8 cellular contexts compared by ENCODE assay signal in the genomic region with DNA sequence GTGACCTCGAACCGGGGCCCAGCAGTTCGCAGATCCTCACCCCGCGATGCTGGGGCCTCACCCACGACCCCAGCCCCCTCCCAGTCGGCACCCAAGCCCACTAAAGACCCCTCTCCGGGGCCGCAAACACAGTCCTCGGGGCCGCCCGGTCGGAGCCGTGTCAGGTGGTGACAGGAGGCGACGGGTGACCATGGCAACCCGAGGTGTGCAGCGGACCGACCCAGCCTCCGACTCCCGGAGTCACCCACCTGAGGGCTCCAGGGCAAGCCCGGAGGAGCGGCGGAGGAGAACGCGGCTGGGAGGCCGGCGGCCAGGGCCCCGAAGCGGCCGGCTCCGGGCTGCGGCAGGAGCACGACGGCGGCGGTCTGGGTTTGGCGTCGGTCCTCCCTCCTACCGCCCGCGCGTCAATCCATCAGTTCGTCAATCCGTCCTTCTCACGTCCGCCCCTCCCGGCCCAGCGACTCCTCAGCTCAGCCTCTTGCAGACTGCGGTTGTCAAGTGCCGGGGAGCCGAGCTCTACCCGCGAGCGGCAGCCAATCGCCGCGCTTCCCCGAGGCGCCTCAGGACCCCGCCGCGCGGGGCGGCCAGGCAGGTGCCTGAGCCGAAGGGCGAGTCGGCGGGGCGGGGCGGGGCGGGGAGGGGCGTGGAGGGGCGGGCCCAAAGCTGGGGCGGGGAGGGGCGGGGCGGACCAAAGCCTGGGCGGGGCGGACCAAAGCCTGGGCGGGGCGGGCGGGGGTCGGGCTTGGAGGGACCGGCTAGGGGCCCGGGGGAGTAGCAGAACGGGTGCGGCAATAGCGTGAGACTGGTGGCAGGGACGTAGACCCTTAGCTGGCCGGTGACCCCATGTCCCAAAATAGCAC. TPM values are rescaled to one million over a fixed set of nuclear protein-coding genes. Genes with fewer than 3 reads are reported as not detected.
A peak's percentile ranks its signal among the peaks of the same experiment; 100 is the strongest.
DNase-seq lines count a peak whose midpoint lies in the region; ATAC-seq and TF ChIP-seq lines count a peak whose summit lies in the region.

A gene (minus strand): TSS at position 489 of the 860 bp plus-strand sequence. CDS start 18,590 bp downstream, outside the sequence.

- H3K27me3 Mint-ChIP-seq in GM23338 (ENCODE audit: insufficient read depth, low read depth, poor library complexity), result no peaks in the 10 kb centered on the region
- peaks cover 0 to 7% (median 0%) of the 10 kb centered on the region in 5 donors for H3K27me3 Mint-ChIP-seq in naive thymus-derived CD4-positive, alpha-beta T cell
- H3K27me3 Mint-ChIP-seq in stimulated activated memory B cell treated with anti-CD40 and anti-IgM and Interleukin-4, amounts not matched to agents 10 μg/mL and 1 μg/mL and 100 μg/mL, for 72 hours, result no peaks in the 10 kb centered on the region

- peak; percentile 7 for TF ChIP-seq CTCF in DOHH2 (IDR thresholded peaks at IDR 0.05; ENCODE audit: low read depth, low read length, poor library complexity, severe bottlenecking)
- TF ChIP-seq CTCF in GM23338 (conservative IDR thresholded peaks at IDR 0.05; ENCODE audit: low read depth in 2 of 2), result no peak
- TF ChIP-seq CTCF in fibroblast of lung (conservative IDR thresholded peaks at IDR 0.05 in 1 of 2, IDR thresholded peaks at IDR 0.05 in 1 of 2; ENCODE audit: low read depth in 1 of 2, low read length in 2 of 2), result no peak

- H4K20me1 ChIP-seq in DOHH2 (ENCODE audit: control insufficient read depth, insufficient read depth, low read depth, low read length) (no peaks in the 10 kb centered on the region), GM23338 (replicated peaks; ENCODE audit: insufficient read depth) (no peaks in the 10 kb centered on the region), fibroblast of lung (ENCODE audit: control insufficient read depth, extremely low read depth, insufficient read depth, low read length) (no peaks in the 10 kb centered on the region)

- H3K36me3 ChIP-seq in DOHH2 (ENCODE audit: control insufficient read depth, low read length), result 0 out of 2 replicates have a peak, but pooled peaks cover 4% of the 10 kb centered on the region
- no peaks in the 10 kb centered on the region for H3K36me3 ChIP-seq in GM23338 (ENCODE audit: insufficient read depth)
- no peaks in the 10 kb centered on the region for H3K36me3 ChIP-seq in fibroblast of lung (ENCODE audit: control insufficient read depth, insufficient read depth, low read length)
- peaks cover 0 to 7% (median 0%) of the 10 kb centered on the region in 3 experiments for H3K36me3 ChIP-seq in naive thymus-derived CD4-positive, alpha-beta T cell (ENCODE audit: control insufficient read depth in 2 of 3, insufficient read depth in 3 of 3, low read length in 3 of 3)

- intact Hi-C loops in naive thymus-derived CD4-positive, alpha-beta T cell (cut with micrococcal nuclease), result loop anchor here (1.0 to 5.0 kb wide), 17 partner anchors 34 to 1297 kb away; a partner anchor contains a TSS

- DNase-seq in GM23338 (ENCODE audit: low spot score), result peak; percentile 97
- peak; percentile 95 for DNase-seq in Kasumi-1 (lab: John Stamatoyannopoulos, UW)
- peak; percentile 96 for DNase-seq in RPMI7951 (ENCODE audit: low read depth)
- peak; percentile 91 to 96 for DNase-seq in activated T-helper 1 cell treated with anti-CD3 and anti-CD28 coated beads, Interleukin-2, amount 50 U/mL, for 16 hours (ENCODE audit: low read depth in 1 of 2, low spot score in 1 of 2)
- peak; percentile 93 to 94 for DNase-seq in fibroblast of lung (ENCODE audit: low read depth in 2 of 2)
- DNase-seq in naive thymus-derived CD4-positive, alpha-beta T cell, result peak; percentile 95 to 97 (median 96)

- H3K9ac ChIP-seq in fibroblast of lung (ENCODE audit: insufficient read depth, low read length), result peak within 1 kb of the TSS; percentile 81

- peak within 1 kb of the TSS; percentile 98 for H3K4me3 ChIP-seq in DOHH2 (ENCODE audit: low read length)
- peak within 1 kb of the TSS; percentile 97 for H3K4me3 ChIP-seq in GM23338
- peak within 1 kb of the TSS; percentile 74 to 96 (median 90) for H3K4me3 ChIP-seq in fibroblast of lung (replicated peaks in 1 of 4; ENCODE audit: control extremely low read depth in 1 of 4, insufficient read depth in 1 of 4, low read depth in 3 of 4, low read length in 4 of 4)
- peak within 1 kb of the TSS; percentile 97 for H3K4me3 ChIP-seq in naive thymus-derived CD4-positive, alpha-beta T cell (ENCODE audit: low read length)

- POLR2A ChIA-PET in naive thymus-derived CD4-positive, alpha-beta T cell (lab: Charles Lee), result interaction anchor here (0.6 to 2.5 kb wide), 14 partner anchors 33 to 842 kb away, joined by 3 to 27 read pairs (median 4); a partner anchor contains a TSS

- no peaks in the 10 kb centered on the region for H3K9me3 Mint-ChIP-seq in GM23338
- H3K9me3 Mint-ChIP-seq in naive thymus-derived CD4-positive, alpha-beta T cell, result no peaks in the 10 kb centered on the region
- no peaks in the 10 kb centered on the region for H3K9me3 Mint-ChIP-seq in stimulated activated memory B cell treated with anti-CD40 and anti-IgM and Interleukin-4, amounts not matched to agents 10 μg/mL and 1 μg/mL and 100 μg/mL, for 72 hours

- H3K4me2 ChIP-seq in DOHH2 (ENCODE audit: low read length) (peak within 1 kb of the TSS; percentile 85), GM23338 (peak within 1 kb of the TSS; percentile 90), fibroblast of lung (ENCODE audit: extremely low read depth, insufficient read depth, low read length) (peak within 1 kb of the TSS; percentile 75)

- H3K4me3 Mint-ChIP-seq in GM23338, result peak within 1 kb of the TSS; percentile 89
- peak within 1 kb of the TSS; percentile 86 to 97 (median 94) for H3K4me3 Mint-ChIP-seq in naive thymus-derived CD4-positive, alpha-beta T cell
- H3K4me3 Mint-ChIP-seq in stimulated activated memory B cell treated with anti-CD40 and anti-IgM and Interleukin-4, amounts not matched to agents 10 μg/mL and 1 μg/mL and 100 μg/mL, for 72 hours, result peak within 1 kb of the TSS; percentile 86

- peaks cover 40% of the 10 kb centered on the region for H3K79me2 ChIP-seq in DOHH2 (ENCODE audit: control insufficient read depth, low read length)
- H3K79me2 ChIP-seq in GM23338 (replicated peaks; ENCODE audit: insufficient read depth), result peaks cover 31% of the 10 kb centered on the region
- H3K79me2 ChIP-seq in fibroblast of lung (ENCODE audit: control insufficient read depth, insufficient read depth, low read length), result peaks cover 34% of the 10 kb centered on the region

- no peak within 1 kb of the TSS; the same call in 1 of the 2 replicates for H3K27ac Mint-ChIP-seq in GM23338
- H3K27ac Mint-ChIP-seq in naive thymus-derived CD4-positive, alpha-beta T cell, result peak within 1 kb of the TSS; percentile 78 to 97 (median 91)
- H3K27ac Mint-ChIP-seq in stimulated activated memory B cell treated with anti-CD40 and anti-IgM and Interleukin-4, amounts not matched to agents 10 μg/mL and 1 μg/mL and 100 μg/mL, for 72 hours, result peak within 1 kb of the TSS; percentile 81

- H3K36me3 Mint-ChIP-seq in GM23338 (ENCODE audit: low read depth), result no peaks in the 10 kb centered on the region; the same call in 2 of the 3 replicates
- H3K36me3 Mint-ChIP-seq in naive thymus-derived CD4-positive, alpha-beta T cell, result peaks cover 0 to 1% (median 0%) of the 10 kb centered on the region in 5 donors
- no peaks in the 10 kb centered on the region for H3K36me3 Mint-ChIP-seq in stimulated activated memory B cell treated with anti-CD40 and anti-IgM and Interleukin-4, amounts not matched to agents 10 μg/mL and 1 μg/mL and 100 μg/mL, for 72 hours

- H2AFZ ChIP-seq in GM23338, result peak within 1 kb of the TSS; percentile 92
- peak within 1 kb of the TSS; percentile 90 for H2AFZ ChIP-seq in fibroblast of lung (ENCODE audit: low read length)

- H3K9me3 ChIP-seq in DOHH2 (ENCODE audit: control insufficient read depth, insufficient read depth, low read length) (no peaks in the 10 kb centered on the region), fibroblast of lung (ENCODE audit: control insufficient read depth, insufficient read depth, low read depth, low read length) (no peaks in the 10 kb centered on the region)
- H3K9me3 ChIP-seq in naive thymus-derived CD4-positive, alpha-beta T cell (ENCODE audit: control insufficient read depth in 2 of 3, low read length in 3 of 3), result no peaks in the 10 kb centered on the region

- H3K27ac ChIP-seq in DOHH2 (ENCODE audit: low read depth, low read length) (peak within 1 kb of the TSS; percentile 48), GM23338 (ENCODE audit: low read depth) (no peak within 1 kb of the TSS), fibroblast of lung (ENCODE audit: insufficient read depth, low read length) (peak within 1 kb of the TSS; percentile 76)
- H3K27ac ChIP-seq in naive thymus-derived CD4-positive, alpha-beta T cell (ENCODE audit: low read depth, low read length), result peak within 1 kb of the TSS; percentile 90

- peaks cover 17% of the 10 kb centered on the region for H3K4me1 ChIP-seq in DOHH2 (ENCODE audit: control insufficient read depth, low read length)
- H3K4me1 ChIP-seq in GM23338 (ENCODE audit: insufficient read depth), result peaks cover 9% of the 10 kb centered on the region
- H3K4me1 ChIP-seq in fibroblast of lung (ENCODE audit: control insufficient read depth, extremely low read depth, insufficient read depth, low read length), result no peaks in the 10 kb centered on the region
- H3K4me1 ChIP-seq in naive thymus-derived CD4-positive, alpha-beta T cell (ENCODE audit: control insufficient read depth in 2 of 2, insufficient read depth in 2 of 2, low read length in 2 of 2), result peaks cover 0 to 7% of the 10 kb centered on the region in 2 donors

- H3K4me1 Mint-ChIP-seq in GM23338, result peaks cover 14% of the 10 kb centered on the region
- H3K4me1 Mint-ChIP-seq in naive thymus-derived CD4-positive, alpha-beta T cell, result peaks cover 7 to 25% (median 16%) of the 10 kb centered on the region in 7 donors
- peaks cover 19% of the 10 kb centered on the region for H3K4me1 Mint-ChIP-seq in stimulated activated memory B cell treated with anti-CD40 and anti-IgM and Interleukin-4, amounts not matched to agents 10 μg/mL and 1 μg/mL and 100 μg/mL, for 72 hours

- H3K27me3 ChIP-seq in DOHH2 (ENCODE audit: control insufficient read depth, low read length) (peaks cover 4% of the 10 kb centered on the region), GM23338 (ENCODE audit: insufficient read depth) (no peaks in the 10 kb centered on the region), fibroblast of lung (ENCODE audit: control insufficient read depth, insufficient read depth, low read length) (no peaks in the 10 kb centered on the region)
- no peaks in the 10 kb centered on the region for H3K27me3 ChIP-seq in naive thymus-derived CD4-positive, alpha-beta T cell (ENCODE audit: control insufficient read depth in 2 of 2, insufficient read depth in 2 of 2, low read length in 2 of 2)

- CTCF ChIA-PET in naive thymus-derived CD4-positive, alpha-beta T cell (lab: Charles Lee), result no interaction called here

- peaks cover 3% of the 10 kb centered on the region; the same call in 1 of the 2 replicates for H3F3A ChIP-seq in DOHH2 (ENCODE audit: control insufficient read depth, insufficient read depth)
- H3F3A ChIP-seq in GM23338 (replicated peaks; ENCODE audit: low read depth), result peaks cover 6% of the 10 kb centered on the region; the same call in 1 of the 2 replicates

- ATAC-seq in GM23338, result peak; percentile 94
- peak; percentile 99 for ATAC-seq in naive thymus-derived CD4-positive, alpha-beta T cell
- ATAC-seq in stimulated activated memory B cell treated with anti-CD40 and anti-IgM and Interleukin-4, amounts not matched to agents 10 μg/mL and 1 μg/mL and 100 μg/mL, for 72 hours, result peak; percentile 99

- H3K9me2 ChIP-seq in DOHH2 (replicated peaks; ENCODE audit: control insufficient read depth, low read length) (no peaks in the 10 kb centered on the region), GM23338 (ENCODE audit: insufficient read depth) (no peaks in the 10 kb centered on the region)

RNA-seq across cellular contexts. Expression of the gene that starts here (rescaled TPM):
- total RNA-seq in GM23338 (2014; rRNA removed; shearing (Covaris generic)), result 5.2 and 9.7 TPM in 2 replicates
- polyA plus RNA-seq in GM23338 (2016; fragmentation: Nextera tagmentation; extraction: Ambion mirVana), result 3.0 and 3.9 TPM in 2 replicates
- 18.7 and 24.3 TPM in 2 replicates for total RNA-seq in RPMI7951 (2014; rRNA removed; shearing (Covaris generic))
- 16.9 and 19.7 TPM in 2 replicates for total RNA-seq in fibroblast of lung
- polyA plus RNA-seq in fibroblast of lung, result 17.3 and 22.6 TPM in 2 replicates
- 10.0 and 11.5 TPM in 2 replicates for polyA plus RNA-seq in fibroblast of lung (2012)
- polyA minus RNA-seq in fibroblast of lung (ENCODE audit: low replicate concordance), result 3.5 and 6.2 TPM in 2 replicates
- 10 to 100 TPM in 4 of 5 experiments, 1 to 10 TPM in 1; 9.8 to 15.4 (median 14.4) TPM for total RNA-seq in naive thymus-derived CD4-positive, alpha-beta T cell
- 1 to 10 TPM; 3.9 to 6.4 TPM for polyA plus RNA-seq in naive thymus-derived CD4-positive, alpha-beta T cell
